In genomic region chrX:29553542-29553941, GRCh38 we compare ENCODE assay signal across 13 cellular contexts.
A peak's percentile ranks its signal among the peaks of the same experiment; 100 is the strongest.
DNase-seq lines count a peak whose midpoint lies in the region; ATAC-seq, FAIRE-seq and TF ChIP-seq lines count a peak whose summit lies in the region.
"Had no signal": no experiment of that assay in that cellular context is flagged by ENCODE, and none has a peak within 500 bp of the region (broad histone marks: within the 10 kb centered on the region; RNA-seq: fewer than 3 reads in every experiment).

No MANE protein-coding gene starts in this region.

- FAIRE-seq in GM12878 (lab: Jason Lieb, UNC): no peak

- no peaks in the 10 kb centered on the region for H3K36me3 ChIP-seq in GM12878 (ENCODE audit: control insufficient read depth in 2 of 2, insufficient read depth in 2 of 2, low read length in 1 of 2)
- no peaks in the 10 kb centered on the region for H3K36me3 ChIP-seq in right lobe of liver
- H3K36me3 ChIP-seq: BLaER1 treated with 17β-estradiol and CSF1 and Interleukin-3, amounts not matched to agents 10 nM and 100 nM had no signal

- CTCF ChIA-PET in GM12878 (lab: Yijun Ruan, JAX): interaction anchor here (1.9 kb wide), 1 partner anchor 75 kb away, joined by 5 read pairs; no protein-coding TSS in a partner anchor

- H3K27me3 ChIP-seq in GM12878 (replicated peaks in 1 of 2; ENCODE audit: control insufficient read depth in 2 of 2, insufficient read depth in 2 of 2, low read length in 1 of 2) (no peaks in the 10 kb centered on the region), right lobe of liver (no peaks in the 10 kb centered on the region)
- H3K27me3 ChIP-seq: BLaER1 treated with 17β-estradiol and CSF1 and Interleukin-3, amounts not matched to agents 10 nM and 100 nM had no signal

- peaks cover 11% of the 10 kb centered on the region for H3K79me2 ChIP-seq in GM12878 (ENCODE audit: control insufficient read depth, insufficient read depth, low read length)

- 100% methylated on average over 1 of the region's 1 CpG for WGBS in GM12878 (ENCODE audit: insufficient coverage, insufficient replicate concordance, low lambda C conversion rate, missing lambda C conversion rate)
- 50% methylated on average over 1 of the region's 1 CpG for WGBS in right lobe of liver (ENCODE audit: insufficient coverage, low coverage, low lambda C conversion rate, missing lambda C conversion rate)

- in situ Hi-C loops in GM12878 (cut with MboI): loop anchor here (10.0 kb wide), 1 partner anchor 1021 kb away; the partner anchor contains the start of gene TASL

- ATAC-seq in GM12878 (no peak), right lobe of liver (peak; percentile 77 to 91 (median 81))
- ATAC-seq: CD8-positive, alpha-beta T cell had no signal

- TF ChIP-seq RAD21 in GM12878 (IDR thresholded peaks at IDR 0.05; ENCODE audit: insufficient read depth, low read depth, low read length): no peak

- TF ChIP-seq CTCF in GM12865 (IDR thresholded peaks at IDR 0.05; ENCODE audit: insufficient read depth, low read depth, low read length, missing control alignments) (no peak), GM12878 (IDR thresholded peaks at IDR 0.05 in 2 of 3, conservative IDR thresholded peaks at IDR 0.05 in 1 of 3; ENCODE audit: control insufficient read depth in 2 of 3, extremely low read depth in 1 of 3, insufficient read depth in 1 of 3, low read depth in 3 of 3, low read length in 3 of 3) (no peak), right lobe of liver (IDR thresholded peaks at IDR 0.05) (no peak)

- SMC1A ChIA-PET in GM12878 (lab: Charles Lee; ENCODE audit: uncharacterized antibody, unreplicated experiment): no interaction called here

- no peak overlapping the region for H2AFZ ChIP-seq in GM12878 (ENCODE audit: control insufficient read depth, low read depth, low read length)

- TF ChIP-seq POLR2A in GM12878 (IDR thresholded peaks at IDR 0.05; ENCODE audit: low read depth, low read length) (no peak), right lobe of liver (IDR thresholded peaks at IDR 0.05) (no peak)

- peaks cover 6% of the 10 kb centered on the region; the same call in 1 of the 2 replicates for H3K4me1 ChIP-seq in GM12878 (ENCODE audit: control insufficient read depth, insufficient read depth, low read length)
- peaks cover 0 to 4% (median 0%) of the 10 kb centered on the region in 4 donors for H3K4me1 ChIP-seq in right lobe of liver
- H3K4me1 ChIP-seq: BLaER1 treated with 17β-estradiol and CSF1 and Interleukin-3, amounts not matched to agents 10 nM and 100 nM had no signal

- H4K20me1 ChIP-seq in GM12878 (ENCODE audit: control insufficient read depth, insufficient read depth): no peaks in the 10 kb centered on the region
- H4K20me1 ChIP-seq: BLaER1 treated with 17β-estradiol and CSF1 and Interleukin-3, amounts not matched to agents 10 nM and 100 nM had no signal

- intact Hi-C loops in GM12878 (cut with micrococcal nuclease; ENCODE audit: unreplicated experiment) (no loop called here), right lobe of liver (cut with DNase I) (no loop called here)

- H3K4me3 ChIP-seq in GM12865 (ENCODE audit: low read depth, low read length) (peak overlapping the region; percentile 66), GM12878 (peak overlapping the region; percentile 67), right lobe of liver (no peak overlapping the region)
- H3K4me3 ChIP-seq: BLaER1 treated with 17β-estradiol and CSF1 and Interleukin-3, amounts not matched to agents 10 nM and 100 nM had no signal

- peak overlapping the region; percentile 59 for H3K4me2 ChIP-seq in GM12878 (ENCODE audit: control insufficient read depth, insufficient read depth)
- H3K4me2 ChIP-seq: BLaER1 treated with 17β-estradiol and CSF1 and Interleukin-3, amounts not matched to agents 10 nM and 100 nM had no signal

- no peak for TF ChIP-seq EP300 in GM12878 (IDR thresholded peaks at IDR 0.05; ENCODE audit: borderline replicate concordance in 1 of 2, control insufficient read depth in 1 of 2, low read depth in 2 of 2, low read length in 2 of 2)

- H3K9me3 ChIP-seq in GM12878 (replicated peaks; ENCODE audit: control insufficient read depth, insufficient read depth, low read length) (peaks cover 8% of the 10 kb centered on the region), right lobe of liver (no peaks in the 10 kb centered on the region)

- BruUV-seq in GM12878 (replicated peaks; lab: Mats Ljungman, UMichigan): no TSS peak

- RAD21 ChIA-PET in GM12878 (lab: Charles Lee; ENCODE audit: unreplicated experiment): no interaction called here

- POLR2A ChIA-PET in GM12878 (lab: Charles Lee): no interaction called here

- DNase-seq in GM12865 (ENCODE audit: low read depth): no peak
- DNase-seq in GM12878 (ENCODE audit: low read depth, low spot score): no peak
- peak in 1 of 3 donors; percentile 45 for DNase-seq in right lobe of liver
- no peak for DNase-seq in NCI-H2171 treated with DMSO at 0.1 percent for 48 hours (lab: John Stamatoyannopoulos, UW)
- DNase-seq in T-helper 9 cell: no peak
- DNase-seq in DMS79 (lab: John Stamatoyannopoulos, UW): no peak
- DNase-seq: Calu3; CD8-positive, alpha-beta T cell; DND-41; EL; GOT3; H9 had no signal

- H3K27ac ChIP-seq in GM12878 (ENCODE audit: control insufficient read depth, insufficient read depth) (peak overlapping the region; percentile 90), right lobe of liver (no peak overlapping the region)
- H3K27ac ChIP-seq: BLaER1 treated with 17β-estradiol and CSF1 and Interleukin-3, amounts not matched to agents 10 nM and 100 nM had no signal

- H3K9ac ChIP-seq in GM12878 (ENCODE audit: control insufficient read depth, insufficient read depth, low read length): peak overlapping the region; percentile 60; the same call in 1 of the 2 replicates
- H3K9ac ChIP-seq: BLaER1 treated with 17β-estradiol and CSF1 and Interleukin-3, amounts not matched to agents 10 nM and 100 nM had no signal

TF ChIP-seq in GM12878, 131 proteins besides CTCF, POLR2A, EP300 and RAD21:
- TF ChIP-seq IKZF2 (IDR thresholded peaks at IDR 0.05) (no peak), ZNF217 (IDR thresholded peaks at IDR 0.05) (no peak), ETV6 (conservative IDR thresholded peaks at IDR 0.05 in 1 of 2, IDR thresholded peaks at IDR 0.05 in 1 of 2; ENCODE audit: borderline replicate concordance in 1 of 2, low read depth in 1 of 2) (no peak), BHLHE40 (IDR thresholded peaks at IDR 0.05; ENCODE audit: borderline replicate concordance in 1 of 2, low read depth in 2 of 2, low read length in 1 of 2) (no peak), RFX5 (IDR thresholded peaks at IDR 0.05; ENCODE audit: low read depth, low read length) (no peak), ATF3 (IDR thresholded peaks at IDR 0.05; ENCODE audit: borderline replicate concordance, extremely low read depth, low read depth, low read length) (no peak), ASH2L (IDR thresholded peaks at IDR 0.05; ENCODE audit: borderline replicate concordance, low read depth) (no peak)
TF ChIP-seq in GM12878: peak in this region for 0.

Comparison
In these comparisons a context has a peak if more than half of its experiments do, and no peak if none do; other contexts are left out.
1. H3K4me3 ChIP-seq: peak in GM12865 (single experiment) and GM12878 (single experiment); none in right lobe of liver (0 of 3).